In genomic region chr3:125971997-125972944, GRCh38 we compare ENCODE assay signal across 8 cellular contexts. TPM values are rescaled to one million over a fixed set of nuclear protein-coding genes. Genes with fewer than 3 reads are reported as not detected.
A peak's percentile ranks its signal among the peaks of the same experiment; 100 is the strongest.
DNase-seq lines count a peak whose midpoint lies in the region; ATAC-seq and TF ChIP-seq lines count a peak whose summit lies in the region.
"Not testable (repeated sequence)": the region's sequence is repeated elsewhere in the genome, so short reads cannot be mapped to it uniquely, and the experiment has no call there.

No MANE protein-coding gene starts in this region.

- CTCF ChIA-PET in activated CD8-positive, alpha-beta T cell treated with anti-CD3 and anti-CD28 coated beads for 36 hours (lab: Charles Lee) = interaction anchor here (0.8 to 1.4 kb wide), 6 partner anchors 8 to 420 kb away, joined by 3 to 5 read pairs (median 3); no protein-coding TSS in a partner anchor

- H3K36me3 ChIP-seq in colonic mucosa, prostate gland: not testable (repeated sequence)

- POLR2A ChIA-PET in activated CD8-positive, alpha-beta T cell treated with anti-CD3 and anti-CD28 coated beads for 36 hours (lab: Charles Lee) = not testable (repeated sequence)

- not testable (repeated sequence) for H3K4me3 Mint-ChIP-seq in activated CD8-positive, alpha-beta T cell treated with anti-CD3 and anti-CD28 coated beads for 36 hours

- H3K4me1 Mint-ChIP-seq in activated CD8-positive, alpha-beta T cell treated with anti-CD3 and anti-CD28 coated beads for 36 hours (ENCODE audit: low read depth) = not testable (repeated sequence)

- not testable (repeated sequence) for H3K27me3 ChIP-seq in colonic mucosa; prostate gland (replicated peaks; ENCODE audit: insufficient read depth)

- H3K9me3 ChIP-seq in colonic mucosa, prostate gland: not testable (repeated sequence)

- TF ChIP-seq POLR2A in prostate gland (IDR thresholded peaks at IDR 0.05) = not testable (repeated sequence)

- DNase-seq in A172 (ENCODE audit: low spot score) = peak; percentile 26
- DNase-seq in HT1080 (ENCODE audit: low read depth) = peak; percentile 44
- DNase-seq in NCI-H748 treated with DMSO at 0.1 percent for 48 hours (lab: John Stamatoyannopoulos, UW) = peak; percentile 19
- peak; percentile 19 for DNase-seq in activated CD8-positive, alpha-beta T cell treated with anti-CD3 and anti-CD28 coated beads for 36 hours
- peak; percentile 34 for DNase-seq in colonic mucosa
- DNase-seq in inferior parietal cortex (ENCODE audit: extremely low spot score) = peak; percentile 45
- not testable (repeated sequence) for DNase-seq in prostate gland (ENCODE audit: low spot score)

- intact Hi-C loops in activated CD8-positive, alpha-beta T cell treated with anti-CD3 and anti-CD28 coated beads for 36 hours (cut with micrococcal nuclease); colonic mucosa (cut with DNase I); prostate gland (cut with DNase I): not testable (repeated sequence)

- H3K27me3 Mint-ChIP-seq in activated CD8-positive, alpha-beta T cell treated with anti-CD3 and anti-CD28 coated beads for 36 hours = peaks cover 32% of the 10 kb centered on the region

- not testable (repeated sequence) for H3K9me3 Mint-ChIP-seq in activated CD8-positive, alpha-beta T cell treated with anti-CD3 and anti-CD28 coated beads for 36 hours

- TF ChIP-seq CTCF in GM12875 (IDR thresholded peaks at IDR 0.05; ENCODE audit: borderline replicate concordance, insufficient read depth, low read depth, low read length) (peak; percentile 57), colonic mucosa (IDR thresholded peaks at IDR 0.05) (peak; percentile 76), prostate gland (IDR thresholded peaks at IDR 0.05) (peak; percentile 60 to 80 (median 66))
- peak; percentile 52 for TF ChIP-seq CTCF in activated CD8-positive, alpha-beta T cell treated with anti-CD3 and anti-CD28 coated beads for 36 hours (IDR thresholded peaks at IDR 0.05)

- peak; percentile 67 for ATAC-seq in activated CD8-positive, alpha-beta T cell treated with anti-CD3 and anti-CD28 coated beads for 36 hours

- not testable (repeated sequence) for H3K27ac ChIP-seq in colonic mucosa, prostate gland

- H3K4me3 ChIP-seq in GM12875 (ENCODE audit: low read depth, low read length); colonic mucosa: not testable (repeated sequence)
- peak overlapping the region in 1 of 2 donors; percentile 10 for H3K4me3 ChIP-seq in prostate gland

- 7% methylated on average over 31 of the region's 31 CpGs for WGBS in prostate gland

- H3K27ac Mint-ChIP-seq in activated CD8-positive, alpha-beta T cell treated with anti-CD3 and anti-CD28 coated beads for 36 hours = not testable (repeated sequence)

- H3K36me3 Mint-ChIP-seq in activated CD8-positive, alpha-beta T cell treated with anti-CD3 and anti-CD28 coated beads for 36 hours (ENCODE audit: low read depth) = not testable (repeated sequence)

- not testable (repeated sequence) for H3K9ac ChIP-seq in colonic mucosa (ENCODE audit: low read depth in 2 of 2, low read length in 2 of 2)

- H3K4me1 ChIP-seq in colonic mucosa; prostate gland (replicated peaks): not testable (repeated sequence)

RNA-seq across cellular contexts. Expression of gene ROPN1B, which starts 3.3 kb away (rescaled TPM):
- total RNA-seq in A172 (2014; rRNA removed; shearing (Covaris generic)) = not detected in 2 replicates
- total RNA-seq in HT1080 (2014; rRNA removed; shearing (Covaris generic)) = 0.30 TPM in 1 of 2 replicates, not detected in the other
- polyA plus RNA-seq in HT1080 (2015; cell fraction: cytosol; rRNA removed) = not detected in 2 replicates
- not detected in 2 replicates for polyA plus RNA-seq in HT1080 (2015; cell fraction: nucleus; rRNA removed)
- not detected for total RNA-seq in activated CD8-positive, alpha-beta T cell treated with anti-CD3 and anti-CD28 coated beads for 36 hours
- not detected for total RNA-seq in colonic mucosa
- 10 to 100 TPM in 1 of 2 donors, 1 to 10 TPM in 1; 2.2 to 27.8 TPM for total RNA-seq in prostate gland
